20 cellular contexts compared by ENCODE assay signal in the genomic region with DNA sequence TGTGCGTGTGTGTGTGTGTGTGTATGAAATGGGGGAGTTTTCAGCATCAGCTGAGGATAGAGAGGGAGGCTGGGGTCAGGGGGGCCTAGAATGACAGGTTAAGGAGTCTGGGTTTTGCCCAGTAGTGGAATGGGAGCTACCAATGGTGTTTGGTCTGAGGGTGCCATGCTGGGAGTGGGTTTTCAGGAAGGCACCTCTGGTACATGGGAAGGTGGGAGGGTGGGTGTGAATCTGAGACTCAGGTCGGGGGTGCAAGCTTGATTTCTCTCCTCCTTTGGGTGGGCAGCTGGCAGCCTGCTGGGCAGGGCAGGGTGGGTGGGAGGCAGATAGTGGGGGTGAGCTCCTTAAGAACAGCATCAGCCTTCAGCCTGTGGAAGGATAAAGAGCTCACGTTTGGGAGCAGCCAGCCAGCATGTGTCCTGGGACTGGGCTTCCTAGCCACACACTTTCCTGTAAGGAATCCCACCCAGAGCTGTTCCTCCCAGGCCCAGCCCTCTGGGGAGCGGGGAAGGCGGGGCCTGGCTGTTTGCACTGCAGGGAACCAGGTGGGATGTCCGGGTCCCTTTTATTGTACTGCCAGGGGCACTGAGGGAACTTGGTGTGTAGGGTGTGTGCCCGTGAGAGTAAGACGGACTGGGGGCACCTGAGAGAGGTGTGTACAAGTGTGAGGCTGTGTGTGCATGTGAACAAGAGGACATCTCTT.
"Had no signal": no experiment of that assay in that cellular context is flagged by ENCODE, and none has a peak within 500 bp of the region (broad histone marks: within the 10 kb centered on the region; RNA-seq: fewer than 3 reads in every experiment).

No MANE protein-coding gene starts in this region.

- DNase-seq: activated CD4-positive, alpha-beta T cell treated with anti-CD3 and anti-CD28 coated beads, Interleukin-2, amount 50 U/mL, for 48 hours; activated CD4-positive, CD25-positive, alpha-beta regulatory T cell treated with anti-CD3 and anti-CD28 coated beads, Interleukin-2, amount 50 U/mL, for 72 hours; activated naive CD4-positive, alpha-beta T cell treated with Interleukin-2 at 50 U/mL for 16 hours; activated naive CD8-positive, alpha-beta T cell treated with anti-CD3 and anti-CD28 coated beads for 36 hours; activated T-cell treated with anti-CD3 and anti-CD28 coated beads, Interleukin-2, amount 50 U/mL, for 24 hours; effector memory CD8-positive, alpha-beta T cell; kidney; lower lobe of right lung; naive B cell; retina; sigmoid colon; stimulated activated CD4-positive, alpha-beta T cell treated with anti-CD3 and anti-CD28 coated beads, Interleukin-2, amount 100 ng/mL, for 48 hours; stimulated activated CD8-positive, alpha-beta memory T cell treated with anti-CD3 and anti-CD28 coated beads, Interleukin-4, amount 100 ng/mL, for 48 hours; stimulated activated naive B cell treated with anti-CD40 and anti-IgM and Interleukin-4, amounts not matched to agents 10 μg/mL and 1 μg/mL and 100 μg/mL, for 72 hours; T-cell; transverse colon; WERI-Rb-1 had no signal

- H3K4me1 ChIP-seq: transverse colon had no signal

- H3K36me3 ChIP-seq: heart left ventricle, lower lobe of right lung, sigmoid colon, transverse colon, WERI-Rb-1 had no signal

- H3K9me3 ChIP-seq: heart left ventricle, lower lobe of right lung, sigmoid colon, transverse colon had no signal

- H3K27ac ChIP-seq: heart left ventricle, lower lobe of right lung, sigmoid colon, transverse colon, WERI-Rb-1 had no signal

- ATAC-seq: effector memory CD8-positive, alpha-beta T cell; heart left ventricle; left lobe of liver; lower lobe of right lung; stimulated activated naive B cell treated with anti-CD40 and anti-IgM and Interleukin-4, amounts not matched to agents 10 μg/mL and 1 μg/mL and 100 μg/mL, for 72 hours; T-cell had no signal

- H3K4me3 ChIP-seq: heart left ventricle, lower lobe of right lung, sigmoid colon, smooth muscle cell, transverse colon had no signal
